ENCODE assay signal across 8 cellular contexts in the genomic region with DNA sequence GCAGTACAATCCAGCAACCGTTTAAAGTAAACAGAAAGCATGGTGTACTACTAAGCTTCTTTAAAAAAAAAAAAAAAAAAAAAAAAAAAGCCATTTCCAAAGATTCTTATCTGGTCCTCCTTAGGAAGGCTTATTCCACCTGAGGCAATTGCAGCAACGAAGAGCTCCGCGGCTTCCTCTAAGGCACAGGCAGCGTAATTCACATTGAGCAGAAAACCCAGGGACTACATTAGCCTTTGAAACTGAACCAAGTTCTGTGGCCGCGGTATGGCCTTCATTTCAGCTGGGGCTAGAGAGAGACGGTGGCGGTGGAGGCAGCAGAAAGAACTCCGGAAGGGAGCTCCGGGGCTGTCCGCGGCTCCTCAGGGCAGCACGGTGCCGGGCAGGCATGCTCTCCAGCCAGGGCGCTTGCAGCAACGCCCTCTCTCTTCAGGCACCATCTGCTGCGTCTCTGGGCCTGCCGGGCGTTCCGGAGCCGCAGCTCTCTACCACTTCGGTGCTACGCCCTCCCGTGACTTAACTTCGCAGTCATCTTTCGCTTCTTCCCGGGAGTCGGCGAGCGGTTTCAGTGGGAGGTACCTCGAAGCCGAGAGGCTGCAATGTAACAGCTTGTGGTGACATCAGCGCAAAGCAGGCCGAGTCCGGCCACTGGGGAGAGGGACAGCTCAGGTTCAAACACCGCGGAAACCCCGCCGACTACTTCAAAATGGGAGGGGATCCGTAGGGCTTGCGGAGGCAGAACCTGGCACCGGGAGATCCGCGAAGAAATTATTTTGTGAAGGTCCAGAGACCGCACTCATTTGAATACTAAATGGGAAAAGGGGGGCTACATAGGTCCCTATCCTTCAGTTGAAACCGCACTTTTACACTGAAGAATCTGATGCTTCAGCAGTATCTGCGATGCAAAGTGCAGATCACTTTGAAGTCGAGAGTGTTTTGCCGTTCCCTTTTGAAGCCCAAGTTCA.
DNase-seq lines count a peak whose midpoint lies in the region; ATAC-seq, FAIRE-seq and TF ChIP-seq lines count a peak whose summit lies in the region.

No MANE protein-coding gene starts in this region.

- peak; percentile 99 for FAIRE-seq in GM12892 (lab: Jason Lieb, UNC)

- TF ChIP-seq POLR2A in GM12892 (IDR thresholded peaks at IDR 0.05; ENCODE audit: low read depth, low read length) (peak; percentile 84), uterus (IDR thresholded peaks at IDR 0.05) (peak; percentile 96 to 99)

- H3K4me1 ChIP-seq in hepatocyte (ENCODE audit: insufficient read depth), result peaks cover 28% of the 10 kb centered on the region
- no peaks in the 10 kb centered on the region for H3K4me1 ChIP-seq in uterus

- peaks cover 11% of the 10 kb centered on the region for H4K20me1 ChIP-seq in hepatocyte (ENCODE audit: insufficient read depth, poor library complexity, severe bottlenecking)

- intact Hi-C loops in uterus (cut with DNase I; ENCODE audit: low total_unique reads), result loop anchor here (10.0 kb wide), 1 partner anchor 168 kb away; no protein-coding TSS in a partner anchor

- H3K27ac ChIP-seq in hepatocyte, result peak overlapping the region; percentile 98
- peak overlapping the region; percentile 99 to 100 for H3K27ac ChIP-seq in uterus

- WGBS in hepatocyte (ENCODE audit: low lambda C conversion rate, missing lambda C conversion rate), result under 1% methylated on average over 50 of the region's 50 CpGs

- ATAC-seq in HG02759 (IDR thresholded peaks at IDR 0.05; ENCODE audit: unreplicated experiment) (peak; percentile 95), T-cell (replicated peaks in 1 of 4) (peak; percentile 84 to 92 (median 89))

- POLR2A ChIA-PET in T-cell (lab: Charles Lee), result interaction anchor here in 1 of 2 donors (0.6 kb wide), 4 partner anchors 10 to 890 kb away, joined by 3 to 15 read pairs (median 4); no protein-coding TSS in a partner anchor

- no peaks in the 10 kb centered on the region for H3K27me3 Mint-ChIP-seq in T-cell

- H3K27ac Mint-ChIP-seq in T-cell, result no peak overlapping the region

- H3K27me3 ChIP-seq in hepatocyte (no peaks in the 10 kb centered on the region), uterus (no peaks in the 10 kb centered on the region)

- no peaks in the 10 kb centered on the region for H3K36me3 Mint-ChIP-seq in T-cell

- H3K4me3 ChIP-seq in astrocyte of the cerebellum (ENCODE audit: low read depth, low read length), result peak overlapping the region; percentile 55
- H3K4me3 ChIP-seq in hepatocyte, result peak overlapping the region; percentile 57
- H3K4me3 ChIP-seq in uterus, result peak overlapping the region; percentile 71

- H3K9me3 Mint-ChIP-seq in T-cell, result no peaks in the 10 kb centered on the region

- TF ChIP-seq CTCF in astrocyte of the cerebellum (IDR thresholded peaks at IDR 0.05; ENCODE audit: low read depth, low read length, missing control alignments) (peak; percentile 12), hepatocyte (IDR thresholded peaks at IDR 0.05; ENCODE audit: poor library complexity) (no peak), uterus (IDR thresholded peaks at IDR 0.05) (peak; percentile 42 to 66 (median 52))

- no peaks in the 10 kb centered on the region for H3K9me2 ChIP-seq in hepatocyte (replicated peaks; ENCODE audit: insufficient read depth)

- in situ Hi-C loops in astrocyte of the cerebellum (cut with HindIII; ENCODE audit: low sequenced_read_pairs), result no loop called here

- peaks cover 83% of the 10 kb centered on the region for H3K79me2 ChIP-seq in hepatocyte

- H3K9me3 ChIP-seq in hepatocyte (ENCODE audit: low read depth), result no peaks in the 10 kb centered on the region
- H3K9me3 ChIP-seq in uterus, result no peaks in the 10 kb centered on the region

- no peak overlapping the region for H3K4me3 Mint-ChIP-seq in T-cell

- H3K4me1 Mint-ChIP-seq in T-cell, result no peaks in the 10 kb centered on the region

- H3K4me2 ChIP-seq in hepatocyte, result peak overlapping the region; percentile 79

- DNase-seq in GM12892 (ENCODE audit: insufficient read length) (peak; percentile 31), NCI-H1105 treated with DMSO at 0.1 percent for 48 hours (lab: John Stamatoyannopoulos, UW) (peak; percentile 90), T-cell (peak; percentile 4 to 60 (median 32)), astrocyte of the cerebellum (ENCODE audit: low read depth) (peak; percentile 91), hepatocyte (ENCODE audit: low spot score) (peak; percentile 96), pulmonary artery endothelial cell (ENCODE audit: low read depth, low spot score) (peak; percentile 83), uterus (peak; percentile 95 to 98)

- H2AFZ ChIP-seq in hepatocyte, result peak overlapping the region; percentile 39

- CTCF ChIA-PET in T-cell (lab: Charles Lee), result interaction anchor here (0.6 to 1.5 kb wide), 17 partner anchors 10 to 416 kb away, joined by 3 to 9 read pairs (median 3); no protein-coding TSS in a partner anchor

- H3K36me3 ChIP-seq in hepatocyte (replicated peaks; ENCODE audit: insufficient read depth, low read depth), result no peaks in the 10 kb centered on the region
- H3K36me3 ChIP-seq in uterus, result no peaks in the 10 kb centered on the region

Comparison
In these comparisons a context has a peak if more than half of its experiments do, and no peak if none do; other contexts are left out.
1. Peak in every context shown above with its lines: DNase-seq, ATAC-seq, H3K4me3 ChIP-seq and H3K27ac ChIP-seq.
2. DNase-seq: peak in every context shown above with its lines; median percentile 96 in uterus; 96 in hepatocyte; 91 in astrocyte of the cerebellum; 90 in NCI-H1105 treated with DMSO at 0.1 percent for 48 hours; 83 in pulmonary artery endothelial cell; 32 in T-cell; 31 in GM12892.